Comparison of ENCODE assay signal across 8 cellular contexts in the genomic region with DNA sequence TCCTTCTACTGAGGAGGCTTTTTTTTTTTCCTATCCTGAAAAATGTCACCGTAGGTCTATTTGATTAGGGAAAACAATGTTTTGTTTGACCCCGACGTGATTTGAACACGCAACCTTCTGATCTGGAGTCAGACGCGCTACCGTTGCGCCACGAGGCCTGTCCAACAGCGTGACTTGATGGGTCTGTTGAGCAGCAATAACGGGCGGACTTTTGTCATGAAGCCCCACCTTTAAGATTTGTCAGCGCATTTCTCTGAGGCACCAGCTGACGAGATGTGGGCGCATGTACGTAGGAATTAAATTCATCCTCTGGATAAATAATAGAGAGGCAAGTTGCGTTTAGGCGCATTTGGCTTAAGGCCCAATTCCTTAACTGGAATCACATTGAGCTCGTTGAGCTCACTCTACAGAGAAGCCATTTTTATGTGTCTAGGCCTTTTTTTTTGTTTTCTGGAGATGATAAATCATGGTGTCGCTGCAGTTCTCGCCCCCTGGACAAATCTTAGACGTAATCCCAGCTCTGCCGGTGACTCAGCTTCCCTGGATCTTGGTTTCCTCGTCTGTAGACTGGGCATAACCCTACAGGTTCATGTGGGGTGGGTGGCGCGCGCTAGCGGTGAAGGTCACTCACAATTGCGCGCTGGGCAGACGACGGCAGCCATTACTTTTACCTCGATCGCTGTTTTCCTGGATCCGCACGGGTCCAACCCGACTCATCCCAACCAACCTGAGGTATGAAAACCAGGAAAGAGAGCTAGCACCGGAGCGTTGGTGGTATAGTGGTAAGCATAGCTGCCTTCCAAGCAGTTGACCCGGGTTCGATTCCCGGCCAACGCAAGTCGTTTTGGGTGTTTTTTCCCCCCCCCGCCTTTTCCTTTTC. TPM values are rescaled to one million over a fixed set of nuclear protein-coding genes. Genes with fewer than 3 reads are reported as not detected.
A peak's percentile ranks its signal among the peaks of the same experiment; 100 is the strongest.
DNase-seq lines count a peak whose midpoint lies in the region; ATAC-seq, FAIRE-seq and TF ChIP-seq lines count a peak whose summit lies in the region.

No MANE protein-coding gene starts in this region.

- H3K27me3 ChIP-seq in HepG2 (ENCODE audit: control insufficient read depth in 1 of 2, insufficient read depth in 2 of 2, low read length in 2 of 2), result no peaks in the 10 kb centered on the region; a peak in 1 of 5 replicates

- CTCF ChIA-PET in HepG2 (lab: Yijun Ruan, JAX; ENCODE audit: low intra/inter-chr PET ratio, low total read pairs), result no interaction called here

- peak; percentile 39 for TF ChIP-seq CTCF in HepG2 (CRISPR knock-in tag; IDR thresholded peaks at IDR 0.05)

- H4K20me1 ChIP-seq in HepG2 (ENCODE audit: insufficient read depth, low read length), result peaks cover 4% of the 10 kb centered on the region; the same call in 1 of the 2 replicates

- TSS peak; percentile 50 for BruUV-seq in HepG2 (replicated peaks; lab: Mats Ljungman, UMichigan)

- no peaks in the 10 kb centered on the region for H3K9me3 ChIP-seq in HepG2 (ENCODE audit: low read length)

- FAIRE-seq in HepG2 (lab: Jason Lieb, UNC), result peak; percentile 86

- peak overlapping the region; percentile 80 for H3K9ac ChIP-seq in HepG2 (ENCODE audit: insufficient read depth, low read depth, low read length)

- 2% methylated on average over 42 of the region's 45 CpGs for WGBS in HepG2 (ENCODE audit: low lambda C conversion rate)

- H2AFZ ChIP-seq in HepG2 (ENCODE audit: low read length), result peak overlapping the region; percentile 88

- peak in 1 of 2 experiments; percentile 46; a peak in 1 of 4 replicates for TF ChIP-seq EP300 in HepG2 (IDR thresholded peaks at IDR 0.05; ENCODE audit: low read depth in 2 of 2, low read length in 2 of 2)
- no peak for TF ChIP-seq EP300 in HepG2 (CRISPR knock-in tag; IDR thresholded peaks at IDR 0.05; ENCODE audit: borderline replicate concordance)

- peak overlapping the region; percentile 70 to 86 (median 85) for H3K4me3 ChIP-seq in HepG2 (replicated peaks in 1 of 3; ENCODE audit: insufficient read depth in 1 of 3, low read depth in 2 of 3, low read length in 3 of 3)

- peaks cover 36% of the 10 kb centered on the region for H3K4me1 ChIP-seq in HepG2 (ENCODE audit: insufficient read depth, low read length)

- TF ChIP-seq POLR2A in HepG2 (IDR thresholded peaks at IDR 0.05; ENCODE audit: insufficient read depth in 1 of 2, low read depth in 2 of 2, low read length in 2 of 2), result no peak

- H3K4me2 ChIP-seq in HepG2 (ENCODE audit: low read depth, low read length), result peak overlapping the region; percentile 95

- H3K36me3 ChIP-seq in HepG2 (replicated peaks in 1 of 2; ENCODE audit: control insufficient read depth in 1 of 2, insufficient read depth in 2 of 2, low read length in 2 of 2), result no peaks in the 10 kb centered on the region

- DNase-seq in CMK (ENCODE audit: low read depth) (peak; percentile 83), NCI-H82 (lab: John Stamatoyannopoulos, UW) (peak; percentile 97), dermis blood vessel endothelial cell (peak; percentile 94), HepG2 (ENCODE audit: low spot score) (peak; percentile 92)
- DNase-seq in activated CD4-positive, alpha-beta T cell treated with anti-CD3 and anti-CD28 coated beads, Interleukin-2, amount 50 U/mL, for 48 hours, result peak; percentile 96 to 97
- DNase-seq in stimulated activated CD4-positive, alpha-beta T cell treated with anti-CD3 and anti-CD28 coated beads, Interleukin-1b, Interleukin-23, amount 100 ng/mL, for 48 hours, result peak; percentile 94

- no peaks in the 10 kb centered on the region for H3K79me2 ChIP-seq in HepG2 (ENCODE audit: insufficient read depth, low read length)

- ATAC-seq in HG03521 (IDR thresholded peaks at IDR 0.05; ENCODE audit: unreplicated experiment), result peak; percentile 18
- ATAC-seq in HepG2, result peak; percentile 52
- ATAC-seq in HG03442 (IDR thresholded peaks at IDR 0.05; ENCODE audit: unreplicated experiment), result no peak

- 0 out of 2 replicates have a peak, but pooled peaks have one; percentile 17 for TF ChIP-seq RAD21 in HepG2 (CRISPR knock-in tag; IDR thresholded peaks at IDR 0.05)

- POLR2A ChIA-PET in HepG2 (lab: Yijun Ruan, JAX), result interaction anchor here (0.9 to 7.7 kb wide), 15 partner anchors 10 to 364 kb away, joined by 3 to 111 read pairs (median 6); partner anchors contain the start of genes AURKB, BORCS6, CTC1 and KRABD2

- peak overlapping the region; percentile 91 for H3K27ac ChIP-seq in HepG2 (ENCODE audit: extremely low read length, insufficient read depth, low read length)

- intact Hi-C loops in HepG2 (cut with micrococcal nuclease; ENCODE audit: unreplicated experiment), result loop anchor here (1.0 to 5.0 kb wide), 2 partner anchors 34 to 156 kb away; partner anchors contain the start of gene KRABD2

- in situ Hi-C loops in HepG2 (cut with HindIII; ENCODE audit: extremely low pct_ligation_motif_present, low pct_unique_long_range_greater_than_20kb), result loop anchor here (5.0 kb wide), 2 partner anchors 34 to 81 kb away; no protein-coding TSS in a partner anchor

RNA-seq across cellular contexts. Expression of gene AURKB, which starts 10.6 kb away (rescaled TPM):
- total RNA-seq in dermis blood vessel endothelial cell, result 15.3 and 58.0 TPM in 2 replicates
- total RNA-seq in HepG2 (2016; rRNA removed; fragmentation: Illumina TruSeq; extraction: Trizol), result 67.7 and 75.3 TPM in 2 replicates
- 35.3 and 36.5 TPM in 2 replicates for total RNA-seq in HepG2 (2016; cell fraction: cytosol; rRNA removed; fragmentation: Illumina TruSeq; extraction: Trizol; ENCODE audit: low read depth)
- total RNA-seq in HepG2 (2016; cell fraction: insoluble cytoplasmic fraction; rRNA removed; fragmentation: Illumina TruSeq; extraction: Trizol), result 56.7 and 73.3 TPM in 2 replicates
- 32.1 and 37.8 TPM in 2 replicates for total RNA-seq in HepG2 (2016; cell fraction: membrane; rRNA removed; fragmentation: Illumina TruSeq; extraction: Trizol)
- 41.9 and 49.2 TPM in 2 replicates for total RNA-seq in HepG2 (2016; cell fraction: nucleus; rRNA removed; fragmentation: Illumina TruSeq; extraction: Trizol)
- 21.8 and 29.5 TPM in 2 replicates for polyA plus RNA-seq in HepG2 (2011; rRNA removed)
- 13.9 and 23.3 TPM in 2 replicates for polyA plus RNA-seq in HepG2 (2011; cell fraction: cytosol; rRNA removed)
- 85.7 and 130 TPM in 2 replicates for polyA plus RNA-seq in HepG2 (2011; cell fraction: nucleus; rRNA removed)
- 28.3 and 50.5 TPM in 2 replicates for polyA plus RNA-seq in HepG2 (2012)
- polyA plus RNA-seq in HepG2 (2016; cell fraction: cytosol; fragmentation: Illumina TruSeq; extraction: Trizol; ENCODE audit: low read depth), result 34.3 and 37.3 TPM in 2 replicates
- polyA plus RNA-seq in HepG2 (2016; cell fraction: insoluble cytoplasmic fraction; fragmentation: Illumina TruSeq; extraction: Trizol; ENCODE audit: low read depth), result 64.2 and 89.6 TPM in 2 replicates
- polyA plus RNA-seq in HepG2 (2016; cell fraction: membrane; fragmentation: Illumina TruSeq; extraction: Trizol; ENCODE audit: low read depth), result 33.8 and 35.0 TPM in 2 replicates
- polyA plus RNA-seq in HepG2 (2016; cell fraction: nucleus; fragmentation: Illumina TruSeq; extraction: Trizol; ENCODE audit: insufficient read depth, low read depth), result 113 and 123 TPM in 2 replicates
- polyA minus RNA-seq in HepG2 (2011; rRNA and poly(A)+ RNA removed; ENCODE audit: low replicate concordance), result 58.9 and 154 TPM in 2 replicates
- polyA minus RNA-seq in HepG2 (2011; cell fraction: cytosol; rRNA and poly(A)+ RNA removed), result 9.3 and 12.4 TPM in 2 replicates
- polyA minus RNA-seq in HepG2 (2011; cell fraction: nucleus; rRNA and poly(A)+ RNA removed), result 39.9 and 62.1 TPM in 2 replicates

RNA-seq across cellular contexts. Expression of gene CTC1, which starts 26.8 kb away (rescaled TPM):
- 8.2 and 9.0 TPM in 2 replicates for total RNA-seq in dermis blood vessel endothelial cell
- 5.4 and 7.2 TPM in 2 replicates for total RNA-seq in HepG2 (2016; rRNA removed; fragmentation: Illumina TruSeq; extraction: Trizol)
- 1.7 and 2.9 TPM in 2 replicates for total RNA-seq in HepG2 (2016; cell fraction: cytosol; rRNA removed; fragmentation: Illumina TruSeq; extraction: Trizol; ENCODE audit: low read depth)
- total RNA-seq in HepG2 (2016; cell fraction: insoluble cytoplasmic fraction; rRNA removed; fragmentation: Illumina TruSeq; extraction: Trizol), result 4.3 and 7.4 TPM in 2 replicates
- total RNA-seq in HepG2 (2016; cell fraction: membrane; rRNA removed; fragmentation: Illumina TruSeq; extraction: Trizol), result 1.3 and 3.2 TPM in 2 replicates
- total RNA-seq in HepG2 (2016; cell fraction: nucleus; rRNA removed; fragmentation: Illumina TruSeq; extraction: Trizol), result 12.4 and 13.3 TPM in 2 replicates
- 18.9 and 22.0 TPM in 2 replicates for polyA plus RNA-seq in HepG2 (2011; rRNA removed)
- polyA plus RNA-seq in HepG2 (2011; cell fraction: cytosol; rRNA removed), result 4.5 and 5.5 TPM in 2 replicates
- polyA plus RNA-seq in HepG2 (2011; cell fraction: nucleus; rRNA removed), result 144 and 158 TPM in 2 replicates
- polyA plus RNA-seq in HepG2 (2012), result 18.5 and 21.5 TPM in 2 replicates
- 0.61 and 0.67 TPM in 2 replicates for polyA plus RNA-seq in HepG2 (2016; cell fraction: cytosol; fragmentation: Illumina TruSeq; extraction: Trizol; ENCODE audit: low read depth)
- polyA plus RNA-seq in HepG2 (2016; cell fraction: insoluble cytoplasmic fraction; fragmentation: Illumina TruSeq; extraction: Trizol; ENCODE audit: low read depth), result 5.3 and 5.5 TPM in 2 replicates
- polyA plus RNA-seq in HepG2 (2016; cell fraction: membrane; fragmentation: Illumina TruSeq; extraction: Trizol; ENCODE audit: low read depth), result 0.97 and 1.4 TPM in 2 replicates
- polyA plus RNA-seq in HepG2 (2016; cell fraction: nucleus; fragmentation: Illumina TruSeq; extraction: Trizol; ENCODE audit: insufficient read depth, low read depth), result 46.8 and 52.7 TPM in 2 replicates
- 24.4 and 39.3 TPM in 2 replicates for polyA minus RNA-seq in HepG2 (2011; rRNA and poly(A)+ RNA removed; ENCODE audit: low replicate concordance)
- polyA minus RNA-seq in HepG2 (2011; cell fraction: cytosol; rRNA and poly(A)+ RNA removed), result 4.7 and 6.2 TPM in 2 replicates
- polyA minus RNA-seq in HepG2 (2011; cell fraction: nucleus; rRNA and poly(A)+ RNA removed), result 57.3 and 73.7 TPM in 2 replicates

RNA-seq across cellular contexts. Expression of gene PFAS, which starts 28.1 kb away (rescaled TPM):
- total RNA-seq in dermis blood vessel endothelial cell (21.8 and 42.3 TPM in 2 replicates), HepG2 (2016; rRNA removed; fragmentation: Illumina TruSeq; extraction: Trizol) (42.8 and 58.2 TPM in 2 replicates)
- 3.9 and 4.1 TPM in 2 replicates for total RNA-seq in HepG2 (2016; cell fraction: cytosol; rRNA removed; fragmentation: Illumina TruSeq; extraction: Trizol; ENCODE audit: low read depth)
- 36.4 and 46.8 TPM in 2 replicates for total RNA-seq in HepG2 (2016; cell fraction: insoluble cytoplasmic fraction; rRNA removed; fragmentation: Illumina TruSeq; extraction: Trizol)
- total RNA-seq in HepG2 (2016; cell fraction: membrane; rRNA removed; fragmentation: Illumina TruSeq; extraction: Trizol), result 10.3 and 10.7 TPM in 2 replicates
- total RNA-seq in HepG2 (2016; cell fraction: nucleus; rRNA removed; fragmentation: Illumina TruSeq; extraction: Trizol), result 39.8 and 46.9 TPM in 2 replicates
- polyA plus RNA-seq in HepG2 (2011; rRNA removed), result 45.7 and 49.4 TPM in 2 replicates
- 11.1 and 14.3 TPM in 2 replicates for polyA plus RNA-seq in HepG2 (2011; cell fraction: cytosol; rRNA removed)
- polyA plus RNA-seq in HepG2 (2011; cell fraction: nucleus; rRNA removed), result 242 and 334 TPM in 2 replicates
- 27.4 and 34.4 TPM in 2 replicates for polyA plus RNA-seq in HepG2 (2012)
- 1.7 and 1.8 TPM in 2 replicates for polyA plus RNA-seq in HepG2 (2016; cell fraction: cytosol; fragmentation: Illumina TruSeq; extraction: Trizol; ENCODE audit: low read depth)
- 24.1 and 31.4 TPM in 2 replicates for polyA plus RNA-seq in HepG2 (2016; cell fraction: insoluble cytoplasmic fraction; fragmentation: Illumina TruSeq; extraction: Trizol; ENCODE audit: low read depth)
- polyA plus RNA-seq in HepG2 (2016; cell fraction: membrane; fragmentation: Illumina TruSeq; extraction: Trizol; ENCODE audit: low read depth), result 4.5 and 5.1 TPM in 2 replicates
- polyA plus RNA-seq in HepG2 (2016; cell fraction: nucleus; fragmentation: Illumina TruSeq; extraction: Trizol; ENCODE audit: insufficient read depth, low read depth), result 118 and 131 TPM in 2 replicates
- 158 and 300 TPM in 2 replicates for polyA minus RNA-seq in HepG2 (2011; rRNA and poly(A)+ RNA removed; ENCODE audit: low replicate concordance)
- polyA minus RNA-seq in HepG2 (2011; cell fraction: cytosol; rRNA and poly(A)+ RNA removed), result 20.2 and 30.2 TPM in 2 replicates
- 53.2 and 63.2 TPM in 2 replicates for polyA minus RNA-seq in HepG2 (2011; cell fraction: nucleus; rRNA and poly(A)+ RNA removed)

RNA-seq across cellular contexts. Expression of gene BORCS6, which starts 31.0 kb away (rescaled TPM):
- total RNA-seq in dermis blood vessel endothelial cell (16.6 and 18.9 TPM in 2 replicates), HepG2 (2016; rRNA removed; fragmentation: Illumina TruSeq; extraction: Trizol) (5.1 and 5.3 TPM in 2 replicates)
- total RNA-seq in HepG2 (2016; cell fraction: cytosol; rRNA removed; fragmentation: Illumina TruSeq; extraction: Trizol; ENCODE audit: low read depth), result 1.3 and 1.4 TPM in 2 replicates
- total RNA-seq in HepG2 (2016; cell fraction: insoluble cytoplasmic fraction; rRNA removed; fragmentation: Illumina TruSeq; extraction: Trizol), result 4.3 and 5.3 TPM in 2 replicates
- total RNA-seq in HepG2 (2016; cell fraction: membrane; rRNA removed; fragmentation: Illumina TruSeq; extraction: Trizol), result 3.0 and 3.2 TPM in 2 replicates
- total RNA-seq in HepG2 (2016; cell fraction: nucleus; rRNA removed; fragmentation: Illumina TruSeq; extraction: Trizol), result 2.1 and 2.4 TPM in 2 replicates
- polyA plus RNA-seq in HepG2 (2011; rRNA removed), result 2.0 and 3.2 TPM in 2 replicates
- polyA plus RNA-seq in HepG2 (2011; cell fraction: cytosol; rRNA removed), result 3.3 and 3.8 TPM in 2 replicates
- 1.8 and 2.1 TPM in 2 replicates for polyA plus RNA-seq in HepG2 (2011; cell fraction: nucleus; rRNA removed)
- polyA plus RNA-seq in HepG2 (2012), result 2.9 and 3.6 TPM in 2 replicates
- polyA plus RNA-seq in HepG2 (2016; cell fraction: cytosol; fragmentation: Illumina TruSeq; extraction: Trizol; ENCODE audit: low read depth), result 1.1 TPM in 2 replicates
- 4.1 and 5.6 TPM in 2 replicates for polyA plus RNA-seq in HepG2 (2016; cell fraction: insoluble cytoplasmic fraction; fragmentation: Illumina TruSeq; extraction: Trizol; ENCODE audit: low read depth)
- 1.5 and 1.8 TPM in 2 replicates for polyA plus RNA-seq in HepG2 (2016; cell fraction: membrane; fragmentation: Illumina TruSeq; extraction: Trizol; ENCODE audit: low read depth)
- 2.6 and 2.8 TPM in 2 replicates for polyA plus RNA-seq in HepG2 (2016; cell fraction: nucleus; fragmentation: Illumina TruSeq; extraction: Trizol; ENCODE audit: insufficient read depth, low read depth)
- 6.1 and 8.3 TPM in 2 replicates for polyA minus RNA-seq in HepG2 (2011; rRNA and poly(A)+ RNA removed; ENCODE audit: low replicate concordance)
- 2.1 and 3.3 TPM in 2 replicates for polyA minus RNA-seq in HepG2 (2011; cell fraction: cytosol; rRNA and poly(A)+ RNA removed)
- 1.2 and 1.9 TPM in 2 replicates for polyA minus RNA-seq in HepG2 (2011; cell fraction: nucleus; rRNA and poly(A)+ RNA removed)

RNA-seq across cellular contexts. Expression of gene TMEM107, which starts 44.8 kb away (rescaled TPM):
- 13.0 and 17.5 TPM in 2 replicates for total RNA-seq in dermis blood vessel endothelial cell
- 3.8 and 15.3 TPM in 2 replicates for total RNA-seq in HepG2 (2016; rRNA removed; fragmentation: Illumina TruSeq; extraction: Trizol)
- total RNA-seq in HepG2 (2016; cell fraction: cytosol; rRNA removed; fragmentation: Illumina TruSeq; extraction: Trizol; ENCODE audit: low read depth), result 138 and 159 TPM in 2 replicates
- 4.0 and 13.1 TPM in 2 replicates for total RNA-seq in HepG2 (2016; cell fraction: insoluble cytoplasmic fraction; rRNA removed; fragmentation: Illumina TruSeq; extraction: Trizol)
- total RNA-seq in HepG2 (2016; cell fraction: membrane; rRNA removed; fragmentation: Illumina TruSeq; extraction: Trizol), result 25.0 and 29.6 TPM in 2 replicates
- total RNA-seq in HepG2 (2016; cell fraction: nucleus; rRNA removed; fragmentation: Illumina TruSeq; extraction: Trizol), result 18.7 and 21.8 TPM in 2 replicates
- polyA plus RNA-seq in HepG2 (2011; rRNA removed), result 4.5 and 7.2 TPM in 2 replicates
- 5.0 and 5.5 TPM in 2 replicates for polyA plus RNA-seq in HepG2 (2011; cell fraction: cytosol; rRNA removed)
- 3.9 and 4.3 TPM in 2 replicates for polyA plus RNA-seq in HepG2 (2011; cell fraction: nucleus; rRNA removed)
- 2.6 and 3.6 TPM in 2 replicates for polyA plus RNA-seq in HepG2 (2012)
- 2.4 and 3.4 TPM in 2 replicates for polyA plus RNA-seq in HepG2 (2016; cell fraction: cytosol; fragmentation: Illumina TruSeq; extraction: Trizol; ENCODE audit: low read depth)
- 3.4 and 3.5 TPM in 2 replicates for polyA plus RNA-seq in HepG2 (2016; cell fraction: insoluble cytoplasmic fraction; fragmentation: Illumina TruSeq; extraction: Trizol; ENCODE audit: low read depth)
- 2.1 and 3.3 TPM in 2 replicates for polyA plus RNA-seq in HepG2 (2016; cell fraction: membrane; fragmentation: Illumina TruSeq; extraction: Trizol; ENCODE audit: low read depth)
- 4.5 and 4.6 TPM in 2 replicates for polyA plus RNA-seq in HepG2 (2016; cell fraction: nucleus; fragmentation: Illumina TruSeq; extraction: Trizol; ENCODE audit: insufficient read depth, low read depth)
- 121 and 165 TPM in 2 replicates for polyA minus RNA-seq in HepG2 (2011; rRNA and poly(A)+ RNA removed; ENCODE audit: low replicate concordance)
- 34.2 and 36.5 TPM in 2 replicates for polyA minus RNA-seq in HepG2 (2011; cell fraction: cytosol; rRNA and poly(A)+ RNA removed)
- polyA minus RNA-seq in HepG2 (2011; cell fraction: nucleus; rRNA and poly(A)+ RNA removed), result 79.1 and 96.4 TPM in 2 replicates
